9 cellular contexts compared by ENCODE assay signal in the genomic region with DNA sequence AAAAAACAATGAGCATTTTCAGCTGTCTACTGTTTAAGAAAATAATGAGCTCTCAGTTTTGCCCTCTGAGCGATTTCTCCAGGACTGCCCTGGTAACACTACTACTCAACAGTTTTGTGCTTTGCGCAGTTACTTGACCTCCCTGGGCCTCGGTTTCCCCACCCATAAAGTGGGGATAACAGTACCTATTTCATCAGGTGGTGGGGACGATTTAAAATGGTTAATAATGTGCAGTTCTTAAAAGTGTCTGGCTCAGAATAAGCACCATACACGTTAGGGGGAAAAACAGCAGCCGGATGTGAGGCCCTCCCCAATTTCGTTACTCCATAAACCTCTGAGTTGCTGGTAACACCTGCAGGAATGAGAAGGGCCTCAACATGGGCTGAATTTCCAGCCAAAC. TPM values are rescaled to one million over a fixed set of nuclear protein-coding genes. Genes with fewer than 3 reads are reported as not detected.
DNase-seq lines count a peak whose midpoint lies in the region; ATAC-seq, FAIRE-seq and TF ChIP-seq lines count a peak whose summit lies in the region.
"Had no signal": no experiment of that assay in that cellular context is flagged by ENCODE, and none has a peak within 500 bp of the region (broad histone marks: within the 10 kb centered on the region; RNA-seq: fewer than 3 reads in every experiment).

No MANE protein-coding gene starts in this region.

- no peaks in the 10 kb centered on the region for H3K9me2 ChIP-seq in OCI-LY1 (ENCODE audit: low read depth, low read length)

- H3K9ac ChIP-seq in OCI-LY1 (ENCODE audit: low read length): peak overlapping the region; percentile 74; the same call in 1 of the 2 replicates
- H3K9ac ChIP-seq in endocrine pancreas (ENCODE audit: control insufficient read depth, insufficient read depth, low read length): peak overlapping the region; percentile 72

- H3K9me3 ChIP-seq in OCI-LY1 (ENCODE audit: low read length) (no peaks in the 10 kb centered on the region), endocrine pancreas (ENCODE audit: control insufficient read depth, low read length) (no peaks in the 10 kb centered on the region), neutrophil (no peaks in the 10 kb centered on the region)

- H3K4me3 Mint-ChIP-seq in CD14-positive monocyte: peak overlapping the region; percentile 85 to 96

- H3F3A ChIP-seq in OCI-LY1 (ENCODE audit: insufficient read depth, low read length): no peaks in the 10 kb centered on the region

- TF ChIP-seq CTCF in CD14-positive monocyte (IDR thresholded peaks at IDR 0.05) (no peak), OCI-LY1 (IDR thresholded peaks at IDR 0.05; ENCODE audit: low read length) (no peak), neutrophil (IDR thresholded peaks at IDR 0.05) (no peak), D721Med (IDR thresholded peaks at IDR 0.05; ENCODE audit: insufficient read depth, missing control alignments) (no peak)

- H3K27ac ChIP-seq in OCI-LY1 (ENCODE audit: low read depth, low read length, poor library complexity, severe bottlenecking) (no peak overlapping the region), neutrophil (peak overlapping the region; percentile 93)

- no peak for ATAC-seq in GM18867 (IDR thresholded peaks at IDR 0.05; ENCODE audit: unreplicated experiment)

- H3K9me3 Mint-ChIP-seq in CD14-positive monocyte: peaks cover 0 to 2% (median 0%) of the 10 kb centered on the region in 7 donors

- peaks cover 4 to 6% (median 4%) of the 10 kb centered on the region in 3 donors for H3K27me3 Mint-ChIP-seq in CD14-positive monocyte (ENCODE audit: low read depth in 3 of 3)

- peak overlapping the region; percentile 85 for H3K4me3 ChIP-seq in OCI-LY1 (ENCODE audit: low read depth, low read length, poor library complexity, severe bottlenecking)
- H3K4me3 ChIP-seq in endocrine pancreas (ENCODE audit: control insufficient read depth, insufficient read depth, low read length): peak overlapping the region; percentile 57
- peak overlapping the region; percentile 95 to 98 for H3K4me3 ChIP-seq in neutrophil (ENCODE audit: low read depth in 1 of 2, low read length in 1 of 2)

- peaks cover 0 to 5% of the 10 kb centered on the region in 2 donors for H3K36me3 Mint-ChIP-seq in CD14-positive monocyte

- peak overlapping the region; percentile 73 for H3K4me2 ChIP-seq in OCI-LY1 (ENCODE audit: low read length)

- H3K27ac Mint-ChIP-seq in CD14-positive monocyte: peak overlapping the region in 5 of 7 donors; percentile 16 to 96 (median 86)

- H3K79me2 ChIP-seq in OCI-LY1 (ENCODE audit: insufficient read depth, low read length): no peaks in the 10 kb centered on the region

- no peak overlapping the region for H2AFZ ChIP-seq in OCI-LY1 (ENCODE audit: low read length)

- H3K4me1 Mint-ChIP-seq in CD14-positive monocyte: peaks cover 17% of the 10 kb centered on the region

- H3K27me3 ChIP-seq in OCI-LY1 (ENCODE audit: insufficient read depth, low read length) (no peaks in the 10 kb centered on the region), endocrine pancreas (ENCODE audit: control insufficient read depth, insufficient read depth, low read length) (no peaks in the 10 kb centered on the region), neutrophil (no peaks in the 10 kb centered on the region)

- no peak for FAIRE-seq in D721Med (lab: Jason Lieb, UNC)
- FAIRE-seq: GM18507 had no signal

- H3K4me1 ChIP-seq in OCI-LY1 (ENCODE audit: insufficient read depth, low read length, severe bottlenecking) (peaks cover 17% of the 10 kb centered on the region), endocrine pancreas (ENCODE audit: control insufficient read depth, insufficient read depth, low read length) (no peaks in the 10 kb centered on the region), neutrophil (ENCODE audit: control insufficient read depth in 1 of 2, insufficient read depth in 1 of 2, low read depth in 1 of 2, low read length in 1 of 2) (peaks cover 22 to 27% of the 10 kb centered on the region in 2 experiments)

- DNase-seq in CD14-positive monocyte (ENCODE audit: low spot score) (no peak), HCEC 1CT (no peak), D721Med (ENCODE audit: insufficient read length, low spot score) (no peak), DMS79 treated with DMSO at 0.1 percent for 48 hours (lab: John Stamatoyannopoulos, UW) (no peak)

- no peaks in the 10 kb centered on the region for H3K36me3 ChIP-seq in OCI-LY1 (ENCODE audit: insufficient read depth, low read length)
- no peaks in the 10 kb centered on the region for H3K36me3 ChIP-seq in endocrine pancreas (ENCODE audit: control insufficient read depth, insufficient read depth, low read length)
- H3K36me3 ChIP-seq in neutrophil: no peaks in the 10 kb centered on the region

- intact Hi-C loops in CD14-positive monocyte (cut with micrococcal nuclease): loop anchor here (5.0 to 10.0 kb wide), 5 partner anchors 44 to 236 kb away; a partner anchor contains a TSS

- no peaks in the 10 kb centered on the region for H4K20me1 ChIP-seq in OCI-LY1 (ENCODE audit: insufficient read depth, low read length)

RNA-seq across cellular contexts. Expression of a gene that starts 1.1 kb away (rescaled TPM):
- polyA plus RNA-seq in CD14-positive monocyte: 1 to 10 TPM; 3.3 to 5.0 TPM

RNA-seq across cellular contexts. Expression of a gene that starts 41.9 kb away (rescaled TPM):
- 10 to 100 TPM; 56.9 to 58.5 TPM for polyA plus RNA-seq in CD14-positive monocyte
